In genomic region chr19:4986056-4986455, GRCh38 we compare ENCODE assay signal across 17 cellular contexts.
"Had no signal": no experiment of that assay in that cellular context is flagged by ENCODE, and none has a peak within 500 bp of the region (broad histone marks: within the 10 kb centered on the region; RNA-seq: fewer than 3 reads in every experiment).

No MANE protein-coding gene starts in this region.

- H3K27ac ChIP-seq: colonic mucosa, neural progenitor cell, pancreas, upper lobe of right lung had no signal

- H3K4me2 ChIP-seq: neural progenitor cell had no signal

- H3K9me3 Mint-ChIP-seq: activated B cell treated with CpG ODN at 0.5 μM for 24 hours; activated CD8-positive, alpha-beta T cell treated with anti-CD3 and anti-CD28 coated beads for 36 hours; activated naive CD4-positive, alpha-beta T cell treated with anti-CD3 and anti-CD28 coated beads, Interleukin-2, amount 50 U/mL, for 24 hours; activated T-cell treated with anti-CD3 and anti-CD28 coated beads, Interleukin-2, amount 50 U/mL, for 4 hours; neural progenitor cell; stimulated activated naive CD8-positive, alpha-beta T cell treated with anti-CD3 and anti-CD28 coated beads, Interleukin-15, Interleukin-2, amounts not matched to agents 100 ng/mL and 50 ng/mL, for 24 hours had no signal

- ATAC-seq: activated CD8-positive, alpha-beta T cell treated with anti-CD3 and anti-CD28 coated beads for 36 hours; activated T-cell treated with anti-CD3 and anti-CD28 coated beads, Interleukin-2, amount 50 U/mL, for 4 hours; left ventricle myocardium superior; T-helper 17 cell; upper lobe of right lung had no signal

- H3K27me3 Mint-ChIP-seq: activated B cell treated with CpG ODN at 0.5 μM for 24 hours; activated CD8-positive, alpha-beta T cell treated with anti-CD3 and anti-CD28 coated beads for 36 hours; activated naive CD4-positive, alpha-beta T cell treated with anti-CD3 and anti-CD28 coated beads, Interleukin-2, amount 50 U/mL, for 24 hours; stimulated activated naive CD8-positive, alpha-beta T cell treated with anti-CD3 and anti-CD28 coated beads, Interleukin-15, Interleukin-2, amounts not matched to agents 100 ng/mL and 50 ng/mL, for 24 hours; T-helper 17 cell had no signal

- H3K27ac Mint-ChIP-seq: activated B cell treated with CpG ODN at 0.5 μM for 24 hours; activated CD8-positive, alpha-beta T cell treated with anti-CD3 and anti-CD28 coated beads for 36 hours; stimulated activated naive CD8-positive, alpha-beta T cell treated with anti-CD3 and anti-CD28 coated beads, Interleukin-15, Interleukin-2, amounts not matched to agents 100 ng/mL and 50 ng/mL, for 24 hours had no signal

- H3K4me3 ChIP-seq: adrenal gland, colonic mucosa, esophagus muscularis mucosa, neural progenitor cell, pancreas, upper lobe of right lung had no signal

- H3K9ac ChIP-seq: neural progenitor cell had no signal

- H3K36me3 ChIP-seq: adrenal gland, colonic mucosa, neural progenitor cell, pancreas, upper lobe of right lung had no signal

- H3K4me3 Mint-ChIP-seq: activated B cell treated with CpG ODN at 0.5 μM for 24 hours; activated CD8-positive, alpha-beta T cell treated with anti-CD3 and anti-CD28 coated beads for 36 hours; activated naive CD4-positive, alpha-beta T cell treated with anti-CD3 and anti-CD28 coated beads, Interleukin-2, amount 50 U/mL, for 24 hours; activated T-cell treated with anti-CD3 and anti-CD28 coated beads, Interleukin-2, amount 50 U/mL, for 4 hours; neural progenitor cell; stimulated activated naive CD8-positive, alpha-beta T cell treated with anti-CD3 and anti-CD28 coated beads, Interleukin-15, Interleukin-2, amounts not matched to agents 100 ng/mL and 50 ng/mL, for 24 hours; T-helper 17 cell had no signal

- H3K9me3 ChIP-seq: adrenal gland, colonic mucosa, esophagus muscularis mucosa, pancreas, upper lobe of right lung had no signal

- DNase-seq: activated B cell treated with CpG ODN at 0.5 μM for 24 hours; activated CD4-positive, alpha-beta T cell treated with anti-CD3 and anti-CD28 coated beads for 48 hours; activated CD8-positive, alpha-beta T cell treated with anti-CD3 and anti-CD28 coated beads for 36 hours; activated effector memory CD4-positive, alpha-beta T cell treated with Interleukin-2 at 50 U/mL for 16 hours; activated T-cell treated with anti-CD3 and anti-CD28 coated beads, Interleukin-2, amount 50 U/mL, for 4 hours; colonic mucosa; hippocampal formation; left ventricle myocardium superior; mesendoderm; pancreas; T-helper 17 cell; upper lobe of right lung had no signal

- H3K36me3 Mint-ChIP-seq: activated naive CD4-positive, alpha-beta T cell treated with anti-CD3 and anti-CD28 coated beads, Interleukin-2, amount 50 U/mL, for 24 hours; neural progenitor cell had no signal

- H3K4me1 ChIP-seq: colonic mucosa had no signal

- H3K27me3 ChIP-seq: adrenal gland, colonic mucosa, esophagus muscularis mucosa, neural progenitor cell, pancreas, upper lobe of right lung had no signal
